In genomic region chr1:243587823-243588560, GRCh38 we compare ENCODE assay signal across 1 cellular context.
TF ChIP-seq lines count a peak whose summit lies in the region.

No MANE protein-coding gene starts in this region.

TF ChIP-seq in GM12878, 131 proteins besides CTCF, POLR2A, EP300 and RAD21 (continued from another document and continues in another):
- TF ChIP-seq, protein P1, sequence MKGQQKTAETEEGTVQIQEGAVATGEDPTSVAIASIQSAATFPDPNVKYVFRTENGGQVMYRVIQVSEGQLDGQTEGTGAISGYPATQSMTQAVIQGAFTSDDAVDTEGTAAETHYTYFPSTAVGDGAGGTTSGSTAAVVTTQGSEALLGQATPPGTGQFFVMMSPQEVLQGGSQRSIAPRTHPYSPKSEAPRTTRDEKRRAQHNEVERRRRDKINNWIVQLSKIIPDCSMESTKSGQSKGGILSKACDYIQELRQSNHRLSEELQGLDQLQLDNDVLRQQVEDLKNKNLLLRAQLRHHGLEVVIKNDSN (IDR thresholded peaks at IDR 0.05; ENCODE audit: borderline replicate concordance, extremely low read length, insufficient read depth, low read depth, low read length): no peak
- TF ChIP-seq RBBP5 (conservative IDR thresholded peaks at IDR 0.05): no peak
- no peak for TF ChIP-seq ATF7 (IDR thresholded peaks at IDR 0.05; ENCODE audit: low read depth)
- TF ChIP-seq, protein P2, sequence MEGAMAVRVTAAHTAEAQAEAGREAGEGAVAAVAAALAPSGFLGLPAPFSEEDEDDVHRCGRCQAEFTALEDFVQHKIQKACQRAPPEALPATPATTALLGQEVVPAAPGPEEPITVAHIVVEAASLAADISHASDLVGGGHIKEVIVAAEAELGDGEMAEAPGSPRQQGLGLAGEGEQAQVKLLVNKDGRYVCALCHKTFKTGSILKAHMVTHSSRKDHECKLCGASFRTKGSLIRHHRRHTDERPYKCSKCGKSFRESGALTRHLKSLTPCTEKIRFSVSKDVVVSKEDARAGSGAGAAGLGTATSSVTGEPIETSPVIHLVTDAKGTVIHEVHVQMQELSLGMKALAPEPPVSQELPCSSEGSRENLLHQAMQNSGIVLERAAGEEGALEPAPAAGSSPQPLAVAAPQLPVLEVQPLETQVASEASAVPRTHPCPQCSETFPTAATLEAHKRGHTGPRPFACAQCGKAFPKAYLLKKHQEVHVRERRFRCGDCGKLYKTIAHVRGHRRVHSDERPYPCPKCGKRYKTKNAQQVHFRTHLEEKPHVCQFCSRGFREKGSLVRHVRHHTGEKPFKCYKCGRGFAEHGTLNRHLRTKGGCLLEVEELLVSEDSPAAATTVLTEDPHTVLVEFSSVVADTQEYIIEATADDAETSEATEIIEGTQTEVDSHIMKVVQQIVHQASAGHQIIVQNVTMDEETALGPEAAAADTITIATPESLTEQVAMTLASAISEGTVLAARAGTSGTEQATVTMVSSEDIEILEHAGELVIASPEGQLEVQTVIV (IDR thresholded peaks at IDR 0.05; ENCODE audit: borderline replicate concordance, partially characterized antibody): no peak
- no peak for TF ChIP-seq TARDBP (IDR thresholded peaks at IDR 0.05; ENCODE audit: borderline replicate concordance)
- TF ChIP-seq KLF5 (IDR thresholded peaks at IDR 0.05; ENCODE audit: partially characterized antibody): no peak
- no peak for TF ChIP-seq RELA (IDR thresholded peaks at IDR 0.05; ENCODE audit: borderline replicate concordance, partially characterized antibody)
- no peak for TF ChIP-seq STAT3 (IDR thresholded peaks at IDR 0.05; ENCODE audit: low read depth, low read length)
- TF ChIP-seq NFIC (IDR thresholded peaks at IDR 0.05; ENCODE audit: low read depth, low read length): peak; percentile 94
- no peak for TF ChIP-seq NFXL1 (IDR thresholded peaks at IDR 0.05; ENCODE audit: borderline replicate concordance)
- peak; percentile 71 for TF ChIP-seq CREM (IDR thresholded peaks at IDR 0.05; ENCODE audit: low read depth)
- peak; percentile 49; the same call in 1 of the 2 replicates for TF ChIP-seq JUND (IDR thresholded peaks at IDR 0.05; ENCODE audit: low read depth, low read length)
- TF ChIP-seq NRF1 (conservative IDR thresholded peaks at IDR 0.05; ENCODE audit: low read depth, low read length): no peak
- TF ChIP-seq JUNB (IDR thresholded peaks at IDR 0.05): peak; percentile 96
- TF ChIP-seq ZZZ3 (IDR thresholded peaks at IDR 0.05; ENCODE audit: control insufficient read depth, insufficient read length, low read depth): no peak
- TF ChIP-seq TCF12 (IDR thresholded peaks at IDR 0.05; ENCODE audit: low read depth, low read length): no peak
- TF ChIP-seq, protein P3, sequence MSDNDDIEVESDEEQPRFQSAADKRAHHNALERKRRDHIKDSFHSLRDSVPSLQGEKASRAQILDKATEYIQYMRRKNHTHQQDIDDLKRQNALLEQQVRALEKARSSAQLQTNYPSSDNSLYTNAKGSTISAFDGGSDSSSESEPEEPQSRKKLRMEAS (IDR thresholded peaks at IDR 0.05; ENCODE audit: low read depth, low read length): no peak
- TF ChIP-seq, protein P4, sequence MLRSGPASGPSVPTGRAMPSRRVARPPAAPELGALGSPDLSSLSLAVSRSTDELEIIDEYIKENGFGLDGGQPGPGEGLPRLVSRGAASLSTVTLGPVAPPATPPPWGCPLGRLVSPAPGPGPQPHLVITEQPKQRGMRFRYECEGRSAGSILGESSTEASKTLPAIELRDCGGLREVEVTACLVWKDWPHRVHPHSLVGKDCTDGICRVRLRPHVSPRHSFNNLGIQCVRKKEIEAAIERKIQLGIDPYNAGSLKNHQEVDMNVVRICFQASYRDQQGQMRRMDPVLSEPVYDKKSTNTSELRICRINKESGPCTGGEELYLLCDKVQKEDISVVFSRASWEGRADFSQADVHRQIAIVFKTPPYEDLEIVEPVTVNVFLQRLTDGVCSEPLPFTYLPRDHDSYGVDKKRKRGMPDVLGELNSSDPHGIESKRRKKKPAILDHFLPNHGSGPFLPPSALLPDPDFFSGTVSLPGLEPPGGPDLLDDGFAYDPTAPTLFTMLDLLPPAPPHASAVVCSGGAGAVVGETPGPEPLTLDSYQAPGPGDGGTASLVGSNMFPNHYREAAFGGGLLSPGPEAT (IDR thresholded peaks at IDR 0.05; ENCODE audit: low read depth): no peak
- no peak for TF ChIP-seq HDGF (IDR thresholded peaks at IDR 0.05)
- no peak for TF ChIP-seq SMC3 (IDR thresholded peaks at IDR 0.05; ENCODE audit: borderline replicate concordance, low read length)
- TF ChIP-seq TCF7 (IDR thresholded peaks at IDR 0.05; ENCODE audit: borderline replicate concordance): no peak
- TF ChIP-seq NR2F1 (conservative IDR thresholded peaks at IDR 0.05): 0 out of 2 replicates have a peak, but pooled peaks have one; percentile 17
- peak; percentile 66; the same call in 1 of the 2 replicates for TF ChIP-seq CBX5 (IDR thresholded peaks at IDR 0.05; ENCODE audit: low read depth)
- TF ChIP-seq, protein P5, sequence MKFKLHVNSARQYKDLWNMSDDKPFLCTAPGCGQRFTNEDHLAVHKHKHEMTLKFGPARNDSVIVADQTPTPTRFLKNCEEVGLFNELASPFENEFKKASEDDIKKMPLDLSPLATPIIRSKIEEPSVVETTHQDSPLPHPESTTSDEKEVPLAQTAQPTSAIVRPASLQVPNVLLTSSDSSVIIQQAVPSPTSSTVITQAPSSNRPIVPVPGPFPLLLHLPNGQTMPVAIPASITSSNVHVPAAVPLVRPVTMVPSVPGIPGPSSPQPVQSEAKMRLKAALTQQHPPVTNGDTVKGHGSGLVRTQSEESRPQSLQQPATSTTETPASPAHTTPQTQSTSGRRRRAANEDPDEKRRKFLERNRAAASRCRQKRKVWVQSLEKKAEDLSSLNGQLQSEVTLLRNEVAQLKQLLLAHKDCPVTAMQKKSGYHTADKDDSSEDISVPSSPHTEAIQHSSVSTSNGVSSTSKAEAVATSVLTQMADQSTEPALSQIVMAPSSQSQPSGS (IDR thresholded peaks at IDR 0.05; ENCODE audit: low read length): peak; percentile 87
- TF ChIP-seq ZSCAN29 (IDR thresholded peaks at IDR 0.05): no peak
- peak; percentile 49 for TF ChIP-seq GABPA (IDR thresholded peaks at IDR 0.05; ENCODE audit: low read depth)
- TF ChIP-seq IKZF2 (IDR thresholded peaks at IDR 0.05): no peak
- TF ChIP-seq ASH2L (IDR thresholded peaks at IDR 0.05; ENCODE audit: borderline replicate concordance, low read depth): no peak
- TF ChIP-seq, protein P6, sequence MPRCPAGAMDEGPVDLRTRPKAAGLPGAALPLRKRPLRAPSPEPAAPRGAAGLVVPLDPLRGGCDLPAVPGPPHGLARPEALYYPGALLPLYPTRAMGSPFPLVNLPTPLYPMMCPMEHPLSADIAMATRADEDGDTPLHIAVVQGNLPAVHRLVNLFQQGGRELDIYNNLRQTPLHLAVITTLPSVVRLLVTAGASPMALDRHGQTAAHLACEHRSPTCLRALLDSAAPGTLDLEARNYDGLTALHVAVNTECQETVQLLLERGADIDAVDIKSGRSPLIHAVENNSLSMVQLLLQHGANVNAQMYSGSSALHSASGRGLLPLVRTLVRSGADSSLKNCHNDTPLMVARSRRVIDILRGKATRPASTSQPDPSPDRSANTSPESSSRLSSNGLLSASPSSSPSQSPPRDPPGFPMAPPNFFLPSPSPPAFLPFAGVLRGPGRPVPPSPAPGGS (IDR thresholded peaks at IDR 0.05; ENCODE audit: borderline replicate concordance, insufficient read depth, low read depth, low read length, poor library complexity, severe bottlenecking): no peak
- no peak for TF ChIP-seq POLR2AphosphoS5 (IDR thresholded peaks at IDR 0.05; ENCODE audit: low read length)
- TF ChIP-seq ZNF384 (IDR thresholded peaks at IDR 0.05; ENCODE audit: borderline replicate concordance, low read depth, low read length): no peak
- TF ChIP-seq, protein P7, sequence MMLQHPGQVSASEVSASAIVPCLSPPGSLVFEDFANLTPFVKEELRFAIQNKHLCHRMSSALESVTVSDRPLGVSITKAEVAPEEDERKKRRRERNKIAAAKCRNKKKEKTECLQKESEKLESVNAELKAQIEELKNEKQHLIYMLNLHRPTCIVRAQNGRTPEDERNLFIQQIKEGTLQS (IDR thresholded peaks at IDR 0.05; ENCODE audit: borderline replicate concordance, extremely low read depth, low read depth, low read length): no peak
- TF ChIP-seq BHLHE40 (IDR thresholded peaks at IDR 0.05; ENCODE audit: borderline replicate concordance in 1 of 2, low read depth in 2 of 2, low read length in 1 of 2): no peak
- TF ChIP-seq USF2 (IDR thresholded peaks at IDR 0.05; ENCODE audit: borderline replicate concordance, low read depth, low read length): no peak
- peak; percentile 58; the same call in 1 of the 3 replicates for TF ChIP-seq POU2F2 (IDR thresholded peaks at IDR 0.05; ENCODE audit: borderline replicate concordance, low read depth, low read length)
- TF ChIP-seq SREBF1 (IDR thresholded peaks at IDR 0.05; ENCODE audit: low read length): no peak
- no peak for TF ChIP-seq NKRF (conservative IDR thresholded peaks at IDR 0.05)
- TF ChIP-seq, protein P8, sequence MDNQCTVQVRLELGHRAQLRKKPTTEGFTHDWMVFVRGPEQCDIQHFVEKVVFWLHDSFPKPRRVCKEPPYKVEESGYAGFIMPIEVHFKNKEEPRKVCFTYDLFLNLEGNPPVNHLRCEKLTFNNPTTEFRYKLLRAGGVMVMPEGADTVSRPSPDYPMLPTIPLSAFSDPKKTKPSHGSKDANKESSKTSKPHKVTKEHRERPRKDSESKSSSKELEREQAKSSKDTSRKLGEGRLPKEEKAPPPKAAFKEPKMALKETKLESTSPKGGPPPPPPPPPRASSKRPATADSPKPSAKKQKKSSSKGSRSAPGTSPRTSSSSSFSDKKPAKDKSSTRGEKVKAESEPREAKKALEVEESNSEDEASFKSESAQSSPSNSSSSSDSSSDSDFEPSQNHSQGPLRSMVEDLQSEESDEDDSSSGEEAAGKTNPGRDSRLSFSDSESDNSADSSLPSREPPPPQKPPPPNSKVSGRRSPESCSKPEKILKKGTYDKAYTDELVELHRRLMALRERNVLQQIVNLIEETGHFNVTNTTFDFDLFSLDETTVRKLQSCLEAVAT (IDR thresholded peaks at IDR 0.05): no peak
- no peak for TF ChIP-seq SUZ12 (IDR thresholded peaks at IDR 0.05; ENCODE audit: unreplicated experiment)
- TF ChIP-seq TBL1XR1 (IDR thresholded peaks at IDR 0.05; ENCODE audit: low read depth, low read length): no peak
- TF ChIP-seq FOXK2 (IDR thresholded peaks at IDR 0.05): no peak
- TF ChIP-seq PAX5 (IDR thresholded peaks at IDR 0.05; ENCODE audit: borderline replicate concordance, low read depth, low read length): peak; percentile 60; the same call in 1 of the 2 replicates
- no peak for TF ChIP-seq NFYA (IDR thresholded peaks at IDR 0.05; ENCODE audit: borderline replicate concordance, low read depth, low read length)
- no peak for TF ChIP-seq ZNF687 (IDR thresholded peaks at IDR 0.05)
- no peak for TF ChIP-seq STAT1 (conservative IDR thresholded peaks at IDR 0.05)
- TF ChIP-seq ETV6 (conservative IDR thresholded peaks at IDR 0.05 in 1 of 2, IDR thresholded peaks at IDR 0.05 in 1 of 2; ENCODE audit: borderline replicate concordance in 1 of 2, low read depth in 1 of 2): peak in 1 of 2 experiments; percentile 50; a peak in 1 of 4 replicates
- TF ChIP-seq ZNF622 (IDR thresholded peaks at IDR 0.05): no peak
- TF ChIP-seq HDAC6 (IDR thresholded peaks at IDR 0.05; ENCODE audit: unreplicated experiment): no peak
